Comparison of ENCODE assay signal across 1 cellular context in the genomic region with DNA sequence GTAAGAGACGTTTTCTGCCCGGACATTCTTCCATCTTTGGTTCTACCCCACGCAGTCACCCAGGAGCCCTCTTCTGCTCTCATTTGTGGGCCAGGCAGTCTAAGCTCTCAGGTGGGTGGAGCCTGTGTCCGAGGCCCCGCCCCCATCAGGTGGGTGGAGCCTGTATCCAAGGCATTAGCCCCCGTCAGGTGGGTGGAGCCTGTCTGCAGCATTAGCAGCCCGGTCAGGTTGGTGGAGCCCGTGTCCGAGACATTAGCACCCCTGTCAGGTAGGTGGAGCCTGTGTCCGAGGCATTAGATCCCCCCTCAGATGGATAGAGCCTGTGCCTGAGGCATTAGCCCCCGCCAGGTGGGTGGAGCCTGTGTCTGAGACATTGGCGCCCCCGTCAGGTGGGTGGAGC.
TF ChIP-seq lines count a peak whose summit lies in the region.

No MANE protein-coding gene starts in this region.

TF ChIP-seq in HepG2, 621 proteins besides CTCF, POLR2A, EP300 and RAD21 (continued from another document):
- TF ChIP-seq, protein P1, sequence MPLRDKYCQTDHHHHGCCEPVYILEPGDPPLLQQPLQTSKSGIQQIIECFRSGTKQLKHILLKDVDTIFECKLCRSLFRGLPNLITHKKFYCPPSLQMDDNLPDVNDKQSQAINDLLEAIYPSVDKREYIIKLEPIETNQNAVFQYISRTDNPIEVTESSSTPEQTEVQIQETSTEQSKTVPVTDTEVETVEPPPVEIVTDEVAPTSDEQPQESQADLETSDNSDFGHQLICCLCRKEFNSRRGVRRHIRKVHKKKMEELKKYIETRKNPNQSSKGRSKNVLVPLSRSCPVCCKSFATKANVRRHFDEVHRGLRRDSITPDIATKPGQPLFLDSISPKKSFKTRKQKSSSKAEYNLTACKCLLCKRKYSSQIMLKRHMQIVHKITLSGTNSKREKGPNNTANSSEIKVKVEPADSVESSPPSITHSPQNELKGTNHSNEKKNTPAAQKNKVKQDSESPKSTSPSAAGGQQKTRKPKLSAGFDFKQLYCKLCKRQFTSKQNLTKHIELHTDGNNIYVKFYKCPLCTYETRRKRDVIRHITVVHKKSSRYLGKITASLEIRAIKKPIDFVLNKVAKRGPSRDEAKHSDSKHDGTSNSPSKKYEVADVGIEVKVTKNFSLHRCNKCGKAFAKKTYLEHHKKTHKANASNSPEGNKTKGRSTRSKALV (CRISPR knock-in tag; IDR thresholded peaks at IDR 0.05) = no peak
- TF ChIP-seq GPN1 (CRISPR knock-in tag; IDR thresholded peaks at IDR 0.05; ENCODE audit: borderline replicate concordance) = no peak
